ENCODE assay signal across 1 cellular context in genomic region chr2:233854241-233854981, GRCh38.
TF ChIP-seq lines count a peak whose summit lies in the region.

HJURP (minus strand) TSS chr2:233854535; CDS start chr2:233854500, 35 bp downstream.

TF ChIP-seq in HepG2, 621 proteins besides CTCF, POLR2A, EP300 and RAD21 (continued from another document and continues in another):
- 0 out of 2 replicates have a peak, but pooled peaks have one; percentile 18 for TF ChIP-seq ZNF710 (CRISPR knock-in tag; IDR thresholded peaks at IDR 0.05; ENCODE audit: borderline replicate concordance)
- TF ChIP-seq NKX3-1 (CRISPR knock-in tag; IDR thresholded peaks at IDR 0.05) = peak; percentile 85
- peak; percentile 95 for TF ChIP-seq PHF8 (CRISPR knock-in tag; IDR thresholded peaks at IDR 0.05)
- peak; percentile 73; the same call in 1 of the 2 replicates for TF ChIP-seq HES4 (CRISPR knock-in tag; IDR thresholded peaks at IDR 0.05; ENCODE audit: borderline replicate concordance)
- TF ChIP-seq FOXJ3 (CRISPR knock-in tag; IDR thresholded peaks at IDR 0.05; ENCODE audit: borderline replicate concordance) = no peak
- no peak for TF ChIP-seq PAF1 (CRISPR knock-in tag; IDR thresholded peaks at IDR 0.05)
- no peak for TF ChIP-seq DPF2 (CRISPR knock-in tag; IDR thresholded peaks at IDR 0.05; ENCODE audit: borderline replicate concordance, low read depth)
- peak; percentile 75 for TF ChIP-seq U2AF1 (optimal IDR thresholded peaks at IDR 0.05; ENCODE audit: low read depth, low read length)
- TF ChIP-seq MTA1 (CRISPR knock-in tag; IDR thresholded peaks at IDR 0.05; ENCODE audit: borderline replicate concordance) = no peak
- TF ChIP-seq ZNF512 (CRISPR knock-in tag; IDR thresholded peaks at IDR 0.05) = 0 out of 2 replicates have a peak, but pooled peaks have one; percentile 10
- TF ChIP-seq SIX4 (CRISPR knock-in tag; IDR thresholded peaks at IDR 0.05) = no peak; the same call in 1 of the 2 replicates
- no peak for TF ChIP-seq FOSL1 (CRISPR knock-in tag; IDR thresholded peaks at IDR 0.05; ENCODE audit: borderline replicate concordance)
- TF ChIP-seq ZNF724P (CRISPR knock-in tag; IDR thresholded peaks at IDR 0.05; ENCODE audit: borderline replicate concordance) = peak; percentile 93; the same call in 1 of the 2 replicates
- TF ChIP-seq ZBTB25 (CRISPR knock-in tag; IDR thresholded peaks at IDR 0.05) = no peak
- no peak for TF ChIP-seq ZNF556 (CRISPR knock-in tag; IDR thresholded peaks at IDR 0.05; ENCODE audit: borderline replicate concordance)
- peak; percentile 100 for TF ChIP-seq ARID4A (CRISPR knock-in tag; IDR thresholded peaks at IDR 0.05; ENCODE audit: borderline replicate concordance)
- peak; percentile 65; the same call in 1 of the 2 replicates for TF ChIP-seq ZNF350 (CRISPR knock-in tag; IDR thresholded peaks at IDR 0.05; ENCODE audit: borderline replicate concordance, low read depth)
- peak; percentile 41; the same call in 1 of the 2 replicates for TF ChIP-seq HINFP (CRISPR knock-in tag; IDR thresholded peaks at IDR 0.05; ENCODE audit: low read depth)
- no peak for TF ChIP-seq SSRP1 (CRISPR knock-in tag; IDR thresholded peaks at IDR 0.05)
- peak; percentile 72 for TF ChIP-seq NCOA1 (CRISPR knock-in tag; IDR thresholded peaks at IDR 0.05)
- TF ChIP-seq ZNF281 (CRISPR knock-in tag; IDR thresholded peaks at IDR 0.05; ENCODE audit: borderline replicate concordance) = no peak
- TF ChIP-seq NR1H2 (CRISPR knock-in tag; IDR thresholded peaks at IDR 0.05; ENCODE audit: borderline replicate concordance, low read depth) = no peak
- no peak for TF ChIP-seq ZBTB40 (IDR thresholded peaks at IDR 0.05)
- peak; percentile 52; the same call in 1 of the 2 replicates for TF ChIP-seq ZBTB40 (CRISPR knock-in tag; IDR thresholded peaks at IDR 0.05)
- 0 out of 2 replicates have a peak, but pooled peaks have one; percentile 35 for TF ChIP-seq ZNF367 (CRISPR knock-in tag; IDR thresholded peaks at IDR 0.05; ENCODE audit: borderline replicate concordance)
- no peak for TF ChIP-seq MIER3 (CRISPR knock-in tag; IDR thresholded peaks at IDR 0.05; ENCODE audit: borderline replicate concordance)
- peak; percentile 89 for TF ChIP-seq POLR2G (IDR thresholded peaks at IDR 0.05; ENCODE audit: low read depth, low read length)
